In genomic region chr7:131327049-131327625, GRCh38 we compare ENCODE assay signal across 8 cellular contexts. TPM values are rescaled to one million over a fixed set of nuclear protein-coding genes. Genes with fewer than 3 reads are reported as not detected.
DNase-seq lines count a peak whose midpoint lies in the region; ATAC-seq, FAIRE-seq and TF ChIP-seq lines count a peak whose summit lies in the region.

No MANE protein-coding gene starts in this region.

- POLR2A ChIA-PET in AG04449 (lab: Yijun Ruan, JAX) (interaction anchor here (1.2 to 1.7 kb wide), 5 partner anchors 9 to 222 kb away, joined by 3 to 6 read pairs (median 4); no protein-coding TSS in a partner anchor), PC-3 (lab: Charles Lee; ENCODE audit: unreplicated experiment) (interaction anchor here (0.6 kb wide), 3 partner anchors 105 to 258 kb away, joined by 3 to 25 read pairs (median 4); no protein-coding TSS in a partner anchor)

- TF ChIP-seq CTCF in AG04449 (IDR thresholded peaks at IDR 0.05; ENCODE audit: insufficient read depth, low read length, missing control alignments) (no peak), PC-3 (conservative IDR thresholded peaks at IDR 0.05; ENCODE audit: low read depth, low read length) (no peak), kidney (IDR thresholded peaks at IDR 0.05; ENCODE audit: borderline replicate concordance, extremely low read depth, insufficient read depth) (no peak)

- H3K27ac ChIP-seq in PC-3 (ENCODE audit: low read length) (peak overlapping the region; percentile 66), caudate nucleus (ENCODE audit: low read depth, low read length) (peak overlapping the region; percentile 97), kidney (ENCODE audit: low read depth in 2 of 2, low read length in 2 of 2) (peak overlapping the region; percentile 98 to 99)

- peaks cover 49% of the 10 kb centered on the region for H3K79me2 ChIP-seq in PC-3 (ENCODE audit: low read length)

- H3K9me2 ChIP-seq in PC-3 (replicated peaks; ENCODE audit: low read length), result no peaks in the 10 kb centered on the region

- H3K27me3 ChIP-seq in PC-3 (ENCODE audit: low read length), result no peaks in the 10 kb centered on the region

- H3K4me1 ChIP-seq in PC-3 (ENCODE audit: insufficient read depth, low read length), result peaks cover 30% of the 10 kb centered on the region
- peaks cover 18 to 24% of the 10 kb centered on the region in 2 donors for H3K4me1 ChIP-seq in kidney (ENCODE audit: control insufficient read depth in 1 of 2, insufficient read depth in 1 of 2, low read depth in 1 of 2, low read length in 2 of 2)

- ATAC-seq in HG02870 (IDR thresholded peaks at IDR 0.05; ENCODE audit: unreplicated experiment) (peak; percentile 15), PC-3 (peak; percentile 66), GM21528 (IDR thresholded peaks at IDR 0.05; ENCODE audit: low FRiP score, unreplicated experiment) (no peak)

- peaks cover 18% of the 10 kb centered on the region; the same call in 1 of the 2 replicates for H4K20me1 ChIP-seq in PC-3 (ENCODE audit: low read length)

- intact Hi-C loops in PC-3 (cut with micrococcal nuclease), result loop anchor here (2.0 to 10.0 kb wide), 2 partner anchors 162 to 216 kb away; no protein-coding TSS in a partner anchor
- intact Hi-C loops in kidney (cut with DNase I), result no loop called here

- H3K9me3 ChIP-seq in PC-3 (ENCODE audit: low read length) (no peaks in the 10 kb centered on the region), kidney (ENCODE audit: control insufficient read depth in 1 of 2, low read length in 2 of 2) (no peaks in the 10 kb centered on the region)

- peak; percentile 31 for FAIRE-seq in G401.6 (lab: Jason Lieb, UNC)
- no peak for FAIRE-seq in kidney (lab: Jason Lieb, UNC)

- H3K4me3 ChIP-seq in AG04449 (ENCODE audit: low read depth, low read length) (peak overlapping the region; percentile 92), PC-3 (ENCODE audit: low read length) (peak overlapping the region; percentile 88), kidney (ENCODE audit: low read length in 2 of 2) (peak overlapping the region; percentile 76 to 89)

- peak overlapping the region; percentile 97 for H3K4me2 ChIP-seq in PC-3 (ENCODE audit: low read length)

- H3K36me3 ChIP-seq in PC-3 (ENCODE audit: low read depth, low read length) (no peaks in the 10 kb centered on the region), kidney (ENCODE audit: control insufficient read depth in 1 of 2, insufficient read depth in 2 of 2, low read length in 2 of 2) (peaks cover 0 to 4% of the 10 kb centered on the region in 2 donors)

- BruUV-seq in PC-3 (replicated peaks; lab: Mats Ljungman, UMichigan), result TSS peak; percentile 66

- DNase-seq in AG04449 (ENCODE audit: low read depth, low spot score) (no peak), PC-3 (peak; percentile 65), caudate nucleus (lab: John Stamatoyannopoulos, UW) (peak in 29 of 61 donors; percentile 4 to 82 (median 54)), kidney (no peak)
- peak; percentile 4 for DNase-seq in stimulated activated CD4-positive, alpha-beta T cell treated with anti-CD3 and anti-CD28 coated beads, Interleukin-4, amount 100 ng/mL, for 48 hours (ENCODE audit: low read depth in 2 of 2)

- H3F3A ChIP-seq in PC-3 (ENCODE audit: low read length, unreplicated experiment), result no peaks in the 10 kb centered on the region

- peak overlapping the region; percentile 96 for H3K9ac ChIP-seq in PC-3 (ENCODE audit: low read length)
- H3K9ac ChIP-seq in kidney (ENCODE audit: low read length in 2 of 2), result peak overlapping the region; percentile 89

- CTCF ChIA-PET in AG04449 (lab: Yijun Ruan, JAX) (interaction anchor here (0.6 to 4.2 kb wide), 2 partner anchors 30 to 258 kb away, joined by 3 to 18 read pairs; no protein-coding TSS in a partner anchor), PC-3 (lab: Charles Lee) (no interaction called here)

- peak overlapping the region; percentile 99 for H2AFZ ChIP-seq in PC-3 (ENCODE audit: low read length)

RNA-seq across cellular contexts. Expression of gene MKLN1, which starts 0.5 kb away (rescaled TPM):
- total RNA-seq in PC-3 (2014; rRNA removed) (15.3 and 16.3 TPM in 2 replicates), kidney (77.0 TPM)
- polyA plus RNA-seq in kidney (ENCODE audit: insufficient read depth, low read depth, low replicate concordance), result 24.4 TPM

Comparison
In these comparisons a context has a peak if more than half of its experiments do, and no peak if none do; other contexts are left out.
1. DNase-seq: peak in PC-3 (single experiment) and stimulated activated CD4-positive, alpha-beta T cell treated with anti-CD3 and anti-CD28 coated beads, Interleukin-4, amount 100 ng/mL, for 48 hours (2 of 2); none in AG04449 (single experiment) and kidney (single experiment).
2. Peak in every context shown above with its lines, with median percentiles within 50 percentile points of each other: H3K4me3 ChIP-seq and H3K27ac ChIP-seq.